In genomic region chr7:55120074-55120473, GRCh38 we compare ENCODE assay signal across 15 cellular contexts.
DNase-seq lines count a peak whose midpoint lies in the region; ATAC-seq and TF ChIP-seq lines count a peak whose summit lies in the region.
"Had no signal": no experiment of that assay in that cellular context is flagged by ENCODE, and none has a peak within 500 bp of the region (broad histone marks: within the 10 kb centered on the region; RNA-seq: fewer than 3 reads in every experiment).

No MANE protein-coding gene starts in this region.

- TF ChIP-seq CTCF in upper lobe of left lung (IDR thresholded peaks at IDR 0.05), result no peak

- 82% methylated on average over 7 of the region's 7 CpGs for WGBS in upper lobe of left lung, 2 donors

- TF ChIP-seq EP300 in upper lobe of left lung (IDR thresholded peaks at IDR 0.05), result no peak

- H3K27ac ChIP-seq in mucosa of rectum (ENCODE audit: low read depth in 2 of 2, low read length in 2 of 2) (peak overlapping the region; percentile 59 to 65), upper lobe of left lung (peak overlapping the region; percentile 1 to 76 (median 74))

- intact Hi-C loops in Right ventricle myocardium superior (cut with DNase I), result no loop called here

- H3K4me3 ChIP-seq in adipocyte (ENCODE audit: low read length) (peak overlapping the region; percentile 9), mucosa of rectum (ENCODE audit: low read length in 2 of 2) (no peak overlapping the region), upper lobe of left lung (no peak overlapping the region)
- H3K4me3 ChIP-seq: lung had no signal

- TF ChIP-seq POLR2A in upper lobe of left lung (IDR thresholded peaks at IDR 0.05), result no peak

- ATAC-seq in Right ventricle myocardium superior (ENCODE audit: poor library complexity), result peak; percentile 13
- no peak for ATAC-seq in upper lobe of left lung (ENCODE audit: low FRiP score in 2 of 2)
- ATAC-seq in HG03139 (IDR thresholded peaks at IDR 0.05; ENCODE audit: unreplicated experiment), result no peak
- ATAC-seq: WTC11 had no signal

- H3K4me1 ChIP-seq in adipocyte (ENCODE audit: control insufficient read depth, insufficient read depth, low read length) (peaks cover 48% of the 10 kb centered on the region), mucosa of rectum (ENCODE audit: control insufficient read depth in 2 of 2, insufficient read depth in 2 of 2, low read length in 2 of 2) (peaks cover 7 to 8% of the 10 kb centered on the region in 2 donors), upper lobe of left lung (peaks cover 13 to 26% (median 18%) of the 10 kb centered on the region in 4 donors)

- no peaks in the 10 kb centered on the region for H3K27me3 ChIP-seq in adipocyte (replicated peaks; ENCODE audit: control insufficient read depth, insufficient read depth, low read length)
- no peaks in the 10 kb centered on the region for H3K27me3 ChIP-seq in mucosa of rectum (ENCODE audit: control insufficient read depth in 2 of 2, insufficient read depth in 2 of 2, low read length in 2 of 2)
- H3K27me3 ChIP-seq in upper lobe of left lung, result no peaks in the 10 kb centered on the region

- DNase-seq in adipocyte (ENCODE audit: low read depth) (no peak), Right ventricle myocardium superior (no peak), upper lobe of left lung (no peak), NCI-H748 treated with DMSO at 0.1 percent for 48 hours (lab: John Stamatoyannopoulos, UW) (no peak), NCI-H2227 (lab: John Stamatoyannopoulos, UW; ENCODE audit: unreplicated experiment) (no peak), NCI-H1092 (lab: John Stamatoyannopoulos, UW) (no peak)
- DNase-seq: activated gamma-delta T cell, GDM1, NCI-H2081 treated with DMSO at 0.1 percent for 48 hours, NCI-H774, T-helper 1 cell had no signal

- no peaks in the 10 kb centered on the region for H3K36me3 ChIP-seq in adipocyte (ENCODE audit: control insufficient read depth, insufficient read depth, low read length, severe bottlenecking)
- no peaks in the 10 kb centered on the region for H3K36me3 ChIP-seq in mucosa of rectum (ENCODE audit: control insufficient read depth in 2 of 2, insufficient read depth in 2 of 2, low read length in 2 of 2)
- no peaks in the 10 kb centered on the region for H3K36me3 ChIP-seq in upper lobe of left lung

- H3K9me3 ChIP-seq in adipocyte (ENCODE audit: control insufficient read depth, low read length) (no peaks in the 10 kb centered on the region), mucosa of rectum (ENCODE audit: control insufficient read depth in 2 of 2, low read length in 2 of 2) (no peaks in the 10 kb centered on the region), upper lobe of left lung (no peaks in the 10 kb centered on the region)

- H3K9ac ChIP-seq in adipocyte (ENCODE audit: low read length) (peak overlapping the region; percentile 34), mucosa of rectum (ENCODE audit: low read depth in 1 of 2, low read length in 2 of 2) (no peak overlapping the region)
